1 cellular context compared by ENCODE assay signal in the genomic region with DNA sequence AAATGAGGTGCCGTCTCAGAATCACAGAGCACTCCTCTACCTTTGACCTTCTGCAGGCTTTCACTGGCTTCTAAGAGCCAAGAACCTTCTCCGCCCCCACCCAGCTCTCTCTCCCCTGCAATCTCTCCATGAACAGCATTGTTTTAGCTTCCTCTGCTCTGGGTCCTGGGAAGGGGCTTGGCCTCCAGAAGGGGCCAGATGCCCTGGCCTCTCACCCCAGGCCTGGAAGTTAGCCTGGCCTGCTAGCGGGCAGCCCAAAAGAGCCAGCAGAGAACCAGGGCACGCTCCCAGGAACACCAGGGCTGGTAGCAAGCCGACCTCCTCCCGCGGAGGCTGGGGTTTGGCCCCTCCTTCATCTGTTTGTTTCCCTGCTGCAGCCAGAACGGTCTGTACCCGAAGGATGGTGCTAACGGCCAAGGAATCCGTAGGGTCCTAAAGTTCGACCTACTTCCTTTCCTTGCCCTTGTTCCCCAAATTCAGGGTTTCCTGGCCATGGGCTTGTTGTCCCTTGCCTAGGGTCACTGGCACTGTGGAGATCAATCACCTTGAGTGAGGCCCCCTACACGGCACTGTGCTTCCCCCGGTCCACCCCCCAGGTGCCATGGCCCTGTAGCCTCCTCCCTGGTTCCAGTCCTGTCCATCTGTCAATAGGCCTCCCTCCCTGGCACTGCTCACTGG.
TF ChIP-seq lines count a peak whose summit lies in the region.

No MANE protein-coding gene starts in this region.

TF ChIP-seq in IMR-90, 13 proteins besides CTCF, POLR2A, EP300 and RAD21:
- peak; percentile 29; the same call in 1 of the 2 replicates for TF ChIP-seq MAZ (IDR thresholded peaks at IDR 0.05; ENCODE audit: borderline replicate concordance, low read depth, low read length)
- TF ChIP-seq MXI1 (IDR thresholded peaks at IDR 0.05; ENCODE audit: borderline replicate concordance, low read depth, low read length): no peak
